In genomic region chr10:381346-381745, GRCh38 we compare ENCODE assay signal across 12 cellular contexts.
"Had no signal": no experiment of that assay in that cellular context is flagged by ENCODE, and none has a peak within 500 bp of the region (broad histone marks: within the 10 kb centered on the region; RNA-seq: fewer than 3 reads in every experiment).

No MANE protein-coding gene starts in this region.

- H3K36me3 ChIP-seq: prostate gland had no signal

- H3K4me3 Mint-ChIP-seq: WTC11 had no signal

- H3K27ac Mint-ChIP-seq: WTC11 had no signal

- H3K4me3 ChIP-seq: body of pancreas, hepatocyte, lower lobe of right lung, prostate gland, suprapubic skin had no signal

- H3K9me3 ChIP-seq: body of pancreas, lower lobe of right lung, prostate gland, suprapubic skin had no signal

- DNase-seq: activated CD4-positive, alpha-beta T cell treated with anti-CD3 and anti-CD28 coated beads, Interleukin-2, amount 50 U/mL, for 48 hours; activated T-cell treated with anti-CD3 and anti-CD28 coated beads, Interleukin-2, amount 50 U/mL, for 48 hours; body of pancreas; effector memory CD4-positive, alpha-beta T cell; lower lobe of right lung; midbrain; stimulated activated CD4-positive, alpha-beta T cell treated with anti-CD3 and anti-CD28 coated beads, Interleukin-2, amount 100 ng/mL, for 24 hours; stimulated activated naive CD4-positive, alpha-beta T cell had no signal

- H3K27ac ChIP-seq: body of pancreas, hepatocyte, lower lobe of right lung, prostate gland, suprapubic skin had no signal

- H3K4me1 ChIP-seq: body of pancreas, lower lobe of right lung, prostate gland, suprapubic skin had no signal

- H3K27me3 ChIP-seq: body of pancreas, hepatocyte, suprapubic skin had no signal

- H3K4me1 Mint-ChIP-seq: WTC11 had no signal
